In genomic region chr11:66510271-66510989, GRCh38 we compare ENCODE assay signal across 8 cellular contexts. TPM values are rescaled to one million over a fixed set of nuclear protein-coding genes. Genes with fewer than 3 reads are reported as not detected.
DNase-seq lines count a peak whose midpoint lies in the region; ATAC-seq and TF ChIP-seq lines count a peak whose summit lies in the region.

Gene BBS1 (plus strand): TSS chr11:66510635. CDS start chr11:66510660, 25 bp downstream.

- BruUV-seq in HCT116 (replicated peaks; lab: Mats Ljungman, UMichigan) = no TSS peak

- intact Hi-C loops in HCT116 (cut with micrococcal nuclease) = no loop called here
- intact Hi-C loops in cardiac septum (cut with DNase I) = loop anchor here (2.0 kb wide), 1 partner anchor 30 kb away; the partner anchor contains the start of gene DPP3

- H3K4me3 Mint-ChIP-seq in activated naive CD8-positive, alpha-beta T cell treated with anti-CD3 and anti-CD28 coated beads, Interleukin-2, amount 50 U/mL, for 24 hours = peak within 1 kb of the TSS; percentile 94

- peak within 1 kb of the TSS; percentile 91 for H2AFZ ChIP-seq in HCT116 (ENCODE audit: low read depth, low read length, poor library complexity, severe bottlenecking)

- H3K4me3 ChIP-seq in HCT116 (replicated peaks in 1 of 2; ENCODE audit: low read depth in 1 of 2, low read length in 2 of 2) (peak within 1 kb of the TSS; percentile 91 to 99), tibial nerve (peak within 1 kb of the TSS; percentile 60 to 83 (median 70))

- H4K20me1 ChIP-seq in HCT116 (ENCODE audit: insufficient read depth) = no peaks in the 10 kb centered on the region

- H3K36me3 Mint-ChIP-seq in activated naive CD8-positive, alpha-beta T cell treated with anti-CD3 and anti-CD28 coated beads, Interleukin-2, amount 50 U/mL, for 24 hours (ENCODE audit: low read depth) = peaks cover 12% of the 10 kb centered on the region

- H3K9me3 ChIP-seq in HCT116 (ENCODE audit: control insufficient read depth in 1 of 2, insufficient read depth in 1 of 2, low read depth in 1 of 2, low read length in 2 of 2) = no peaks in the 10 kb centered on the region
- H3K9me3 ChIP-seq in tibial nerve = no peaks in the 10 kb centered on the region

- TF ChIP-seq EP300 in tibial nerve (IDR thresholded peaks at IDR 0.05) = peak in 1 of 2 donors; percentile 85

- peak within 1 kb of the TSS; percentile 87 for H3K4me2 ChIP-seq in HCT116 (ENCODE audit: low read length)

- H3K9me2 ChIP-seq in HCT116 (ENCODE audit: insufficient read depth) = no peaks in the 10 kb centered on the region

- WGBS in tibial nerve, 2 donors = 2% methylated on average over 31 of the region's 31 CpGs

- H3K27me3 ChIP-seq in HCT116 (ENCODE audit: insufficient read depth, low read length) (no peaks in the 10 kb centered on the region), tibial nerve (no peaks in the 10 kb centered on the region)

- peak within 1 kb of the TSS; percentile 54 for H3K27ac ChIP-seq in HCT116 (ENCODE audit: low read depth, low read length)
- H3K27ac ChIP-seq in tibial nerve = peak within 1 kb of the TSS in 3 of 4 donors; percentile 25 to 79 (median 73)

- no peak for TF ChIP-seq RAD21 in HCT116 (IDR thresholded peaks at IDR 0.05; ENCODE audit: low read depth)

- H3K27me3 Mint-ChIP-seq in activated naive CD8-positive, alpha-beta T cell treated with anti-CD3 and anti-CD28 coated beads, Interleukin-2, amount 50 U/mL, for 24 hours = no peaks in the 10 kb centered on the region

- TF ChIP-seq CTCF in HCT116 (IDR thresholded peaks at IDR 0.05 in 2 of 3, conservative IDR thresholded peaks at IDR 0.05 in 1 of 3; ENCODE audit: borderline replicate concordance in 1 of 3, insufficient read depth in 1 of 3, low read depth in 2 of 3, low read length in 2 of 3) = no peak
- TF ChIP-seq CTCF in tibial nerve (IDR thresholded peaks at IDR 0.05) = peak in 1 of 5 experiments; percentile 24

- TF ChIP-seq POLR2A in HCT116 (IDR thresholded peaks at IDR 0.05; ENCODE audit: borderline replicate concordance, extremely low read depth, insufficient read depth, insufficient read length) (peak; percentile 65), tibial nerve (IDR thresholded peaks at IDR 0.05) (peak in 1 of 2 donors; percentile 48)

- H3K36me3 ChIP-seq in HCT116 (ENCODE audit: control insufficient read depth in 1 of 2, insufficient read depth in 2 of 2, low read length in 2 of 2) = peaks cover 0 to 3% of the 10 kb centered on the region in 2 experiments; a peak in 1 of 4 replicates
- peaks cover 0 to 41% (median 0%) of the 10 kb centered on the region in 3 donors for H3K36me3 ChIP-seq in tibial nerve

- peak; percentile 81 for DNase-seq in EL
- peak; percentile 52 for DNase-seq in HCT116 (ENCODE audit: low read depth, low spot score)
- peak; percentile 79 for DNase-seq in NCI-H1092 (lab: John Stamatoyannopoulos, UW)
- DNase-seq in T follicular helper cell (ENCODE audit: low read depth) = peak; percentile 71
- peak; percentile 89 for DNase-seq in activated naive CD8-positive, alpha-beta T cell treated with anti-CD3 and anti-CD28 coated beads, Interleukin-2, amount 50 U/mL, for 24 hours
- peak; percentile 92 for DNase-seq in cardiac septum (ENCODE audit: low spot score)
- DNase-seq in pons (ENCODE audit: low spot score) = peak; percentile 51
- DNase-seq in tibial nerve (ENCODE audit: low spot score in 2 of 2) = peak; percentile 83 to 85

- peak within 1 kb of the TSS; percentile 52 for H3K27ac Mint-ChIP-seq in activated naive CD8-positive, alpha-beta T cell treated with anti-CD3 and anti-CD28 coated beads, Interleukin-2, amount 50 U/mL, for 24 hours

- peaks cover 16% of the 10 kb centered on the region for H3K4me1 Mint-ChIP-seq in activated naive CD8-positive, alpha-beta T cell treated with anti-CD3 and anti-CD28 coated beads, Interleukin-2, amount 50 U/mL, for 24 hours

- H3K4me1 ChIP-seq in HCT116 (ENCODE audit: control insufficient read depth in 1 of 2, insufficient read depth in 2 of 2, low read length in 2 of 2) (peaks cover 5 to 12% of the 10 kb centered on the region in 2 experiments; a peak in 3 of 4 replicates), tibial nerve (peaks cover 0 to 18% (median 10%) of the 10 kb centered on the region in 4 donors)

- peaks cover 16% of the 10 kb centered on the region for H3K79me2 ChIP-seq in HCT116 (ENCODE audit: insufficient read depth, low read length)

- CTCF ChIA-PET in HCT116 (lab: Charles Lee) = interaction anchor here (0.6 to 1.6 kb wide), 2 partner anchors 17 to 168 kb away, joined by 3 to 4 read pairs; no protein-coding TSS in a partner anchor

- peak within 1 kb of the TSS; percentile 76 for H3K9ac ChIP-seq in HCT116 (ENCODE audit: low read length)

- ATAC-seq in HCT116 = peak; percentile 98
- peak; percentile 97 for ATAC-seq in activated naive CD8-positive, alpha-beta T cell treated with anti-CD3 and anti-CD28 coated beads, Interleukin-2, amount 50 U/mL, for 24 hours

- RAD21 ChIA-PET in HCT116 (lab: Charles Lee; ENCODE audit: low non-redundant PET in 1 of 2, low total read pairs in 2 of 2, uncharacterized antibody in 2 of 2, unreplicated experiment in 2 of 2) = no interaction called here

- H3K9me3 Mint-ChIP-seq in activated naive CD8-positive, alpha-beta T cell treated with anti-CD3 and anti-CD28 coated beads, Interleukin-2, amount 50 U/mL, for 24 hours = no peaks in the 10 kb centered on the region

- POLR2A ChIA-PET in HCT116 (lab: Charles Lee) = interaction anchor here (0.9 kb wide), 1 partner anchor 30 kb away, joined by 3 read pairs; the partner anchor contains the start of gene DPP3

TF ChIP-seq in HCT116, 20 proteins besides CTCF, POLR2A, EP300 and RAD21:
- TF ChIP-seq EZH2 (IDR thresholded peaks at IDR 0.05) (no peak), TCF7L2 (IDR thresholded peaks at IDR 0.05; ENCODE audit: borderline replicate concordance, extremely low read depth, insufficient read depth, insufficient read length) (peak; percentile 27), YY1 (IDR thresholded peaks at IDR 0.05; ENCODE audit: extremely low read depth, insufficient replicate concordance, low read depth, low read length) (peak; percentile 95), EZH2phosphoT487 (IDR thresholded peaks at IDR 0.05; ENCODE audit: borderline replicate concordance) (no peak), EGR1 (IDR thresholded peaks at IDR 0.05; ENCODE audit: low read depth) (no peak), SIN3A (IDR thresholded peaks at IDR 0.05; ENCODE audit: low read depth) (peak; percentile 66; the same call in 1 of the 2 replicates), CBX3 (IDR thresholded peaks at IDR 0.05; ENCODE audit: low read depth) (peak; percentile 90), SP1 (IDR thresholded peaks at IDR 0.05; ENCODE audit: low read depth) (peak; percentile 77), POLR2AphosphoS5 (IDR thresholded peaks at IDR 0.05; ENCODE audit: low read depth, low read length) (peak; percentile 86), REST (IDR thresholded peaks at IDR 0.05; ENCODE audit: low read depth) (no peak), ZFX (IDR thresholded peaks at IDR 0.05) (peak; percentile 82)
- TF ChIP-seq, protein P1, sequence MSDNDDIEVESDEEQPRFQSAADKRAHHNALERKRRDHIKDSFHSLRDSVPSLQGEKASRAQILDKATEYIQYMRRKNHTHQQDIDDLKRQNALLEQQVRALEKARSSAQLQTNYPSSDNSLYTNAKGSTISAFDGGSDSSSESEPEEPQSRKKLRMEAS (IDR thresholded peaks at IDR 0.05) = peak; percentile 16; the same call in 1 of the 2 replicates

RNA-seq across cellular contexts. Expression of gene BBS1, which starts in this region (rescaled TPM):
- total RNA-seq in HCT116 (2021; ENCODE audit: unreplicated experiment) (29.8 TPM), cardiac septum (19.5 TPM), tibial nerve (100 to 1,000 TPM in 2 of 4 donors, 10 to 100 TPM in 2; 66.1 to 161 (median 104) TPM)
- 11.2 and 19.0 TPM in 2 replicates for polyA plus RNA-seq in HCT116 (2012)

Comparison
In these comparisons a context has a peak if more than half of its experiments do, and no peak if none do; other contexts are left out.
1. Peak in every context shown above with its lines: DNase-seq, ATAC-seq, H3K4me3 ChIP-seq and H3K27ac ChIP-seq.